ENCODE assay signal across 8 cellular contexts in genomic region chr16:31094424-31095120, GRCh38. TPM values are rescaled to one million over a fixed set of nuclear protein-coding genes. Genes with fewer than 3 reads are reported as not detected.
DNase-seq lines count a peak whose midpoint lies in the region; ATAC-seq and TF ChIP-seq lines count a peak whose summit lies in the region.

Gene VKORC1 (minus strand): TSS chr16:31094797. CDS start chr16:31094729, 68 bp downstream.

- DNase-seq in NCI-H1436 (lab: John Stamatoyannopoulos, UW) = peak; percentile 94
- DNase-seq in T-helper 1 cell = peak; percentile 69 to 89 (median 81)
- DNase-seq in adrenal gland = peak; percentile 93 to 98 (median 97)
- DNase-seq in heart left ventricle = peak; percentile 95 to 97 (median 96)
- DNase-seq in posterior vena cava (ENCODE audit: low spot score) = peak; percentile 99
- DNase-seq in upper lobe of right lung = peak; percentile 97

- H3K4me3 ChIP-seq in GM12875 (ENCODE audit: low read depth, low read length) (peak within 1 kb of the TSS; percentile 65), adrenal gland (peak within 1 kb of the TSS; percentile 54 to 78 (median 64)), heart left ventricle (peak within 1 kb of the TSS; percentile 72 to 95 (median 84)), upper lobe of right lung (peak within 1 kb of the TSS; percentile 93)

- H3K36me3 ChIP-seq in adrenal gland (replicated peaks in 1 of 2) (peaks cover 0 to 14% of the 10 kb centered on the region in 2 donors), heart left ventricle (peaks cover 0 to 24% (median 14%) of the 10 kb centered on the region in 9 donors), upper lobe of right lung (peaks cover 11% of the 10 kb centered on the region)

- intact Hi-C loops in adrenal gland (cut with DNase I) (no loop called here), heart left ventricle (cut with DNase I) (loop anchor here in 7 of 10 donors (1.0 to 10.0 kb wide), 8 partner anchors 20 to 360 kb away; partner anchors contain the start of genes HSD3B7 (in 4 of the 7), ZNF646 (in 2 of the 7), ZNF668 (in 2 of the 7) and ARMC5 (in 1 of the 7)), posterior vena cava (cut with DNase I) (loop anchor here in 1 of 2 donors (10.0 kb wide), 1 partner anchor 110 kb away; the partner anchor contains the start of gene HSD3B7), upper lobe of right lung (cut with DNase I) (no loop called here)

- peak; percentile 26 to 77 for TF ChIP-seq POLR2A in adrenal gland (IDR thresholded peaks at IDR 0.05)
- peak in 1 of 2 donors; percentile 72 for TF ChIP-seq POLR2A in heart left ventricle (IDR thresholded peaks at IDR 0.05)

- H3K9me3 ChIP-seq in adrenal gland (replicated peaks in 1 of 3) (no peaks in the 10 kb centered on the region), heart left ventricle (no peaks in the 10 kb centered on the region), upper lobe of right lung (no peaks in the 10 kb centered on the region)

- ATAC-seq in HG02763 (IDR thresholded peaks at IDR 0.05; ENCODE audit: unreplicated experiment) (peak; percentile 85), heart left ventricle (peak; percentile 92 to 98 (median 96)), upper lobe of right lung (peak; percentile 96)

- peak within 1 kb of the TSS; percentile 64 to 93 (median 79) for H3K27ac ChIP-seq in adrenal gland
- peak within 1 kb of the TSS; percentile 44 to 93 (median 88) for H3K27ac ChIP-seq in heart left ventricle
- H3K27ac ChIP-seq in upper lobe of right lung = peak within 1 kb of the TSS; percentile 80

- H3K4me1 ChIP-seq in adrenal gland (replicated peaks in 1 of 2) = peaks cover 6 to 10% of the 10 kb centered on the region in 2 donors
- peaks cover 0 to 26% (median 18%) of the 10 kb centered on the region in 12 donors for H3K4me1 ChIP-seq in heart left ventricle
- peaks cover 18% of the 10 kb centered on the region for H3K4me1 ChIP-seq in upper lobe of right lung

- no peak for TF ChIP-seq CTCF in GM12875 (IDR thresholded peaks at IDR 0.05; ENCODE audit: borderline replicate concordance, insufficient read depth, low read depth, low read length)
- TF ChIP-seq CTCF in adrenal gland (IDR thresholded peaks at IDR 0.05) = peak in 1 of 6 experiments; percentile 3
- TF ChIP-seq CTCF in heart left ventricle (IDR thresholded peaks at IDR 0.05) = no peak
- no peak for TF ChIP-seq CTCF in upper lobe of right lung (IDR thresholded peaks at IDR 0.05)

- H3K27me3 ChIP-seq in adrenal gland (no peaks in the 10 kb centered on the region), heart left ventricle (no peaks in the 10 kb centered on the region), upper lobe of right lung (no peaks in the 10 kb centered on the region)

- WGBS in adrenal gland, 4 donors = 0% methylated on average over 17 to 69 of the region's 69 CpGs
- WGBS in heart left ventricle, 4 donors = 0 to 1% (median 0%) methylated on average over 34 to 69 of the region's 69 CpGs

RNA-seq across cellular contexts. Expression of gene VKORC1, which starts in this region (rescaled TPM):
- total RNA-seq in adrenal gland (100 to 1,000 TPM in 7 of 8 donors, 10 to 100 TPM in 1; 63.5 to 267 (median 155) TPM), heart left ventricle (10 to 100 TPM; 25.9 to 63.1 (median 42.0) TPM), posterior vena cava (100 to 1,000 TPM in 1 of 2 donors, 10 to 100 TPM in 1; 77.8 to 113 TPM), upper lobe of right lung (72.7 TPM)
- polyA plus RNA-seq in adrenal gland (100 to 1,000 TPM in 1 of 3 donors, 10 to 100 TPM in 2; 69.5 to 120 (median 82.1) TPM), heart left ventricle (100 to 1,000 TPM in 1 of 2 donors, 10 to 100 TPM in 1; 40.2 to 134 TPM)

Comparison
In these comparisons a context has a peak if more than half of its experiments do, and no peak if none do; other contexts are left out.
1. Peak in every context shown above with its lines: DNase-seq, ATAC-seq, H3K4me3 ChIP-seq and H3K27ac ChIP-seq.
2. intact Hi-C loops: an anchor here in heart left ventricle (1.0 to 10.0 kb wide); none called in adrenal gland and upper lobe of right lung.